In genomic region chr19:15727724-15728123, GRCh38 we compare ENCODE assay signal across 12 cellular contexts. TPM values are rescaled to one million over a fixed set of nuclear protein-coding genes. Genes with fewer than 3 reads are reported as not detected.
"Had no signal": no experiment of that assay in that cellular context is flagged by ENCODE, and none has a peak within 500 bp of the region (broad histone marks: within the 10 kb centered on the region; RNA-seq: fewer than 3 reads in every experiment).

A gene with protein sequence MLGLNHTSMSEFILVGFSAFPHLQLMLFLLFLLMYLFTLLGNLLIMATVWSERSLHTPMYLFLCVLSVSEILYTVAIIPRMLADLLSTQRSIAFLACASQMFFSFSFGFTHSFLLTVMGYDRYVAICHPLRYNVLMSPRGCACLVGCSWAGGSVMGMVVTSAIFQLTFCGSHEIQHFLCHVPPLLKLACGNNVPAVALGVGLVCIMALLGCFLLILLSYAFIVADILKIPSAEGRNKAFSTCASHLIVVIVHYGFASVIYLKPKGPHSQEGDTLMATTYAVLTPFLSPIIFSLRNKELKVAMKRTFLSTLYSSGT (plus strand): TSS chr19:15728024. CDS start chr19:15728044, 20 bp downstream.

- H3K4me3 Mint-ChIP-seq: HFFc6, IgD-negative memory B cell had no signal

- H3K9ac ChIP-seq: GM23248 had no signal

- H3K4me1 ChIP-seq: HAP-1 had no signal

- H3K9me3 ChIP-seq: HAP-1 had no signal

- H3K27ac Mint-ChIP-seq: HFFc6 had no signal

- H3K4me3 ChIP-seq: GM23248, HAP-1 had no signal

- H3K36me3 ChIP-seq: HAP-1 had no signal

- H3K4me1 Mint-ChIP-seq: IgD-negative memory B cell had no signal

- DNase-seq: GM23248, GOT3, H7, HFFc6, KBM-7 had no signal

- ATAC-seq: HCT116, HepG2 had no signal

- H3K27ac ChIP-seq: GM23248, HL-60 had no signal

RNA-seq across cellular contexts. Expression of the gene that starts here (rescaled TPM):
- total RNA-seq: GM23248, H4, H7, HepG2, HFFc6, HT1080 had no signal
